In genomic region chr5:77846422-77847128, GRCh38 we compare ENCODE assay signal across 2 cellular contexts.
TF ChIP-seq lines count a peak whose summit lies in the region.

No MANE protein-coding gene starts in this region.

TF ChIP-seq in HepG2, 621 proteins besides CTCF, POLR2A, EP300 and RAD21:
- TF ChIP-seq NR3C1 (CRISPR knock-in tag; IDR thresholded peaks at IDR 0.05): no peak
- TF ChIP-seq ZNF101 (CRISPR knock-in tag; IDR thresholded peaks at IDR 0.05; ENCODE audit: borderline replicate concordance, low read depth): no peak
- TF ChIP-seq ZNF276 (CRISPR knock-in tag; IDR thresholded peaks at IDR 0.05; ENCODE audit: low read depth): no peak
- TF ChIP-seq ZBTB38 (CRISPR knock-in tag; IDR thresholded peaks at IDR 0.05): no peak
- TF ChIP-seq KDM2A (CRISPR knock-in tag; IDR thresholded peaks at IDR 0.05; ENCODE audit: borderline replicate concordance, low read depth): no peak
- no peak for TF ChIP-seq FOXP1 (IDR thresholded peaks at IDR 0.05)
- TF ChIP-seq FOXP1 (CRISPR knock-in tag; IDR thresholded peaks at IDR 0.05): no peak
- no peak for TF ChIP-seq ZBTB33 (CRISPR knock-in tag; IDR thresholded peaks at IDR 0.05)
- no peak for TF ChIP-seq SP1 (IDR thresholded peaks at IDR 0.05)
- TF ChIP-seq SP1 (CRISPR knock-in tag; IDR thresholded peaks at IDR 0.05): no peak
- no peak for TF ChIP-seq TBX2 (CRISPR knock-in tag; IDR thresholded peaks at IDR 0.05; ENCODE audit: borderline replicate concordance)
- TF ChIP-seq ZBTB34 (CRISPR knock-in tag; IDR thresholded peaks at IDR 0.05): no peak
- no peak for TF ChIP-seq ARNTL (CRISPR knock-in tag; IDR thresholded peaks at IDR 0.05)
- no peak for TF ChIP-seq PITX1 (CRISPR knock-in tag; IDR thresholded peaks at IDR 0.05)
- TF ChIP-seq ZNF263 (CRISPR knock-in tag; IDR thresholded peaks at IDR 0.05): no peak
- TF ChIP-seq HOXA7 (CRISPR knock-in tag; IDR thresholded peaks at IDR 0.05): no peak
- no peak for TF ChIP-seq ZMAT3 (CRISPR knock-in tag; conservative IDR thresholded peaks at IDR 0.05)
- no peak for TF ChIP-seq ZNF773 (CRISPR knock-in tag; IDR thresholded peaks at IDR 0.05; ENCODE audit: borderline replicate concordance)
- no peak for TF ChIP-seq ZNF598 (CRISPR knock-in tag; IDR thresholded peaks at IDR 0.05; ENCODE audit: borderline replicate concordance)
- no peak for TF ChIP-seq PRDM15 (CRISPR knock-in tag; IDR thresholded peaks at IDR 0.05)
- TF ChIP-seq ZNF761 (CRISPR knock-in tag; conservative IDR thresholded peaks at IDR 0.05): no peak
- no peak for TF ChIP-seq HES4 (CRISPR knock-in tag; IDR thresholded peaks at IDR 0.05; ENCODE audit: borderline replicate concordance)

TF ChIP-seq in H1, 55 proteins besides CTCF, POLR2A, EP300 and RAD21:
- TF ChIP-seq MAFK (IDR thresholded peaks at IDR 0.05; ENCODE audit: low read depth, low read length) (no peak), SUZ12 (IDR thresholded peaks at IDR 0.05; ENCODE audit: low read length) (peak; percentile 94), CEBPB (IDR thresholded peaks at IDR 0.05; ENCODE audit: low read depth, low read length) (no peak), EZH2 (IDR thresholded peaks at IDR 0.05; ENCODE audit: low read depth, low read length, severe bottlenecking) (peak; percentile 88), CBX8 (IDR thresholded peaks at IDR 0.05; ENCODE audit: borderline replicate concordance, low read depth, low read length) (peak; percentile 74; the same call in 1 of the 2 replicates), RNF2 (IDR thresholded peaks at IDR 0.05; ENCODE audit: borderline replicate concordance, low read depth, low read length, missing control alignments, poor library complexity, severe bottlenecking) (peak; percentile 92), ZNF274 (IDR thresholded peaks at IDR 0.05; ENCODE audit: borderline replicate concordance, extremely low read depth, low read length) (no peak), SIX5 (IDR thresholded peaks at IDR 0.05; ENCODE audit: low read depth, low read length) (no peak)
